In the genomic region with DNA sequence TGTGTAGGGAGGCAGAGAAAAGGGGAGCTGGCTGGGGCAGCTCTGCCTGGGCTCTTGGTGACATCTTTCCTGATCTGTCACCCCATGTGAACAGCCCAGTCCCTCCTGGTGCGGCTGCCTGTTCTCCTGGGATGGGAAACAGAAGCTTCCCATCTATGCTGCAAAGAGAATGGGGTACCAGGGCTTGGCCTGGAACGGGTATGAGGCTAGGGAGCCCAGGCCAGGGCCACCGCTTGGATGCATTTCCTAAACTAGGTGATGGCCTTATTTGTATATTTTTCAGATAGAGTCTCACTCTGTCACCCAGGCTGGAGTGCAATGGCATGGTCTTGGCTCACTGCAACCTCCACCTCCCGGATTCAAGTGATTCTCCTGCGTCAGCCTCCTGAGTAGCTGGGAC, we compare ENCODE assay signal across 9 cellular contexts. TPM values are rescaled to one million over a fixed set of nuclear protein-coding genes. Genes with fewer than 3 reads are reported as not detected.
"Had no signal": no experiment of that assay in that cellular context is flagged by ENCODE, and none has a peak within 500 bp of the region (broad histone marks: within the 10 kb centered on the region; RNA-seq: fewer than 3 reads in every experiment).

No MANE protein-coding gene starts in this region.

- H2AFZ ChIP-seq: GM23248 had no signal

- H3K4me3 ChIP-seq: GM23248, K562 had no signal

- DNase-seq: GM23248, GOT3, H9, HCEC 1CT, IMR-90 had no signal

- FAIRE-seq: H54, HTR-8/SVneo, K562 had no signal

- H3K27ac ChIP-seq: GM23248 had no signal

- ATAC-seq: K562 had no signal

- H3K9ac ChIP-seq: GM23248 had no signal

RNA-seq across cellular contexts. Expression of gene PRMT8, which starts 48.6 kb away (rescaled TPM):
- total RNA-seq: GM23248, HT-29, IMR-90, K562 had no signal
- polyA plus RNA-seq: GM23248, IMR-90, K562 had no signal
